ENCODE assay signal across 18 cellular contexts in the genomic region with DNA sequence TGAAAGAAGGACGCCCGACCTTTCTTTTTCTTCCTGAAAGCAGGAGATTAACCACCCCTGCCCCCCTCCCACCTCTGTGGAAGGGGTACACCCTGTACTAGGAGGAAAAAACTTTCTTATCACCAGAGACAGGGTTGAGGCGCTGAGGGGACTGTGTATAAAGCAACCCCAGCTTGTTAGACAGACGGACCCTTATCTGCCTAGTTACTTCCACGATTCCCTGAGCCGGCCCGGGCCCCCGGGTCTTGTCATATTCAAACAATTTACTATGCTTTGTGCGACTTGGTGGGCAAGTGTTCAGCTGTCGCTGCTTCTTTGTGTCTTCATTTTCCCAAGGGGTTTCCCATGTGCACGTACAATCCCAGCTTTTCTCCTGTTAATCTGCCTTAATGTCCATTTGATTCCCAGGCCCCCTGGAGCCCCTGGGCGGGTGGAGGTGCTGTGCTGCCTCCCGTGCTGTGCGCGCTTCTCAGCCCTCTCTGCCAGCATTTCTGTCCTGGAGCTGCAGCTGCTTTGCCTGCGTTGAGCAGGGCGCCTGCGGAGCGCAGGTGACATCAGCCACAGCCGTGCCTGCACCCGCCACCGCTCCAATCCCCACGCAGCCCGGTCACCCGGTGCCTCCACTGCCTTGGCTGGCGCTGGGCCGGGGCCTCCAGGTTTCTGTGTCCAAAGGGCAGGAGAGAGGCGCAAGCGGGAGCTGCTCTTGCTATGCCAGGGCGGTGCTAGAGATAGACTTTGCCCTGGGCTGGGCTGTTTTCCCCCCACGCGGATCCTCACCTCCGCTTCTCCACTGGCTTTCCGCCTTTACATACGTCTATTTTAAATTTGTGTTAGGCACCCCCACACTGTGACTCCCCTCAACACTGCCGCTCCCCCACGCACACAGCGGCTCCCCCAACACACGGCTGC.
A peak's percentile ranks its signal among the peaks of the same experiment; 100 is the strongest.
DNase-seq lines count a peak whose midpoint lies in the region; ATAC-seq and TF ChIP-seq lines count a peak whose summit lies in the region.
"Had no signal": no experiment of that assay in that cellular context is flagged by ENCODE, and none has a peak within 500 bp of the region (broad histone marks: within the 10 kb centered on the region; RNA-seq: fewer than 3 reads in every experiment).

No MANE protein-coding gene starts in this region.

- no peak overlapping the region for H3K27ac ChIP-seq in trophoblast cell (ENCODE audit: low read depth, low read length)
- H3K27ac ChIP-seq: ascending aorta, foreskin keratinocyte, prostate gland had no signal

- POLR2A ChIA-PET in HEK293T (lab: Yijun Ruan, JAX): no interaction called here

- WGBS in trophoblast cell (ENCODE audit: extremely low coverage, insufficient coverage, insufficient read length): no CpG with 5 or more reads among the region's 39 CpGs

- H3K4me1 Mint-ChIP-seq in glutamatergic neuron (ENCODE audit: low read depth, unreplicated experiment): peaks cover 21% of the 10 kb centered on the region

- no peak overlapping the region for H3K14ac ChIP-seq in trophoblast cell (ENCODE audit: low read length)

- H3K4me1 ChIP-seq in trophoblast cell (ENCODE audit: control insufficient read depth in 1 of 2, insufficient read depth in 2 of 2, low read length in 2 of 2): no peaks in the 10 kb centered on the region
- H3K4me1 ChIP-seq: ascending aorta, foreskin keratinocyte had no signal

- H3K9me3 ChIP-seq in trophoblast cell (ENCODE audit: insufficient read depth, low read depth, low read length): peaks cover 7% of the 10 kb centered on the region
- H3K9me3 ChIP-seq: ascending aorta, prostate gland had no signal

- H3K36me3 ChIP-seq in trophoblast cell (ENCODE audit: control insufficient read depth in 1 of 2, insufficient read depth in 2 of 2, low read length in 2 of 2): no peaks in the 10 kb centered on the region
- H3K36me3 ChIP-seq: ascending aorta, prostate gland had no signal

- peak overlapping the region; percentile 16 for H3K4me3 ChIP-seq in trophoblast cell (ENCODE audit: low read depth, low read length)
- H3K4me3 ChIP-seq: ascending aorta, prostate gland had no signal

- H4K91ac ChIP-seq in trophoblast cell (ENCODE audit: low read depth, low read length): no peak overlapping the region

- H3K4ac ChIP-seq in trophoblast cell (ENCODE audit: low read depth, low read length): no peak overlapping the region

- H2BK5ac ChIP-seq in trophoblast cell (ENCODE audit: low read depth, low read length, poor library complexity): no peak overlapping the region

- H3K23ac ChIP-seq in trophoblast cell (ENCODE audit: low read length): no peak overlapping the region

- H2BK12ac ChIP-seq in trophoblast cell (ENCODE audit: low read length): no peak overlapping the region

- peaks cover 4% of the 10 kb centered on the region for H3K9me3 Mint-ChIP-seq in glutamatergic neuron (ENCODE audit: unreplicated experiment)

- no peak overlapping the region for H2AK5ac ChIP-seq in trophoblast cell (ENCODE audit: low read length)

- CTCF ChIA-PET in HEK293T (lab: Yijun Ruan, JAX): no interaction called here

- ATAC-seq in HG02678 (IDR thresholded peaks at IDR 0.05; ENCODE audit: unreplicated experiment): no peak
- ATAC-seq: foreskin keratinocyte, left ventricle myocardium superior had no signal

- DNase-seq in D341Med (ENCODE audit: low spot score): peak; percentile 68
- peak; percentile 53 to 88 for DNase-seq in NCI-H526 (lab: John Stamatoyannopoulos, UW)
- DNase-seq in glutamatergic neuron: no peak
- peak; percentile 17 to 48 for DNase-seq in trophoblast cell
- no peak for DNase-seq in HEK293T (ENCODE audit: extremely low spot score)
- no peak for DNase-seq in COR-L47 (lab: John Stamatoyannopoulos, UW)
- no peak for DNase-seq in NCI-H510A treated with DMSO at 0.1 percent for 48 hours (lab: John Stamatoyannopoulos, UW)
- DNase-seq: activated CD4-positive, alpha-beta T cell treated with anti-CD3 and anti-CD28 coated beads for 48 hours; activated CD8-positive, alpha-beta memory T cell treated with anti-CD3 and anti-CD28 coated beads, Interleukin-2, amount 50 U/mL, for 48 hours; foreskin keratinocyte; GF-D8; KBM-7; left ventricle myocardium superior; NCI-H1930; T1000 had no signal

- no peak overlapping the region for H4K12ac ChIP-seq in trophoblast cell (ENCODE audit: low read depth, low read length)

- H3K27ac Mint-ChIP-seq in glutamatergic neuron (ENCODE audit: unreplicated experiment): peak overlapping the region; percentile 20

- H3K79me2 ChIP-seq in trophoblast cell (ENCODE audit: control insufficient read depth, insufficient read depth, low read length, poor library complexity): no peaks in the 10 kb centered on the region

- H3K18ac ChIP-seq in trophoblast cell (ENCODE audit: low read length): no peak overlapping the region

- no peaks in the 10 kb centered on the region for H3K27me3 ChIP-seq in trophoblast cell (ENCODE audit: insufficient read depth, low read length)
- H3K27me3 ChIP-seq: ascending aorta, foreskin keratinocyte had no signal

- H3K36me3 Mint-ChIP-seq in glutamatergic neuron (ENCODE audit: unreplicated experiment): no peaks in the 10 kb centered on the region

- no peak overlapping the region for H2BK120ac ChIP-seq in trophoblast cell (ENCODE audit: insufficient read depth, low read length, poor library complexity)

- H2AFZ ChIP-seq in trophoblast cell (ENCODE audit: insufficient read depth, low read length, poor library complexity): no peak overlapping the region

- no peak overlapping the region for H3K4me3 Mint-ChIP-seq in glutamatergic neuron (ENCODE audit: unreplicated experiment)

- H4K8ac ChIP-seq in trophoblast cell (ENCODE audit: low read depth, low read length): no peak overlapping the region

- no peaks in the 10 kb centered on the region for H3K79me1 ChIP-seq in trophoblast cell (ENCODE audit: low read length)

- H3K27me3 Mint-ChIP-seq in glutamatergic neuron (ENCODE audit: unreplicated experiment): peaks cover 6% of the 10 kb centered on the region

- no peak overlapping the region for H3K4me2 ChIP-seq in trophoblast cell (ENCODE audit: low read length)

- TF ChIP-seq CTCF in glutamatergic neuron (IDR thresholded peaks at IDR 0.05; ENCODE audit: partially characterized antibody, unreplicated experiment): no peak

- no peak overlapping the region for H3K9ac ChIP-seq in trophoblast cell (ENCODE audit: low read length)

TF ChIP-seq in HEK293T, 16 proteins besides CTCF, POLR2A, EP300 and RAD21:
- no peak for TF ChIP-seq CTBP1 (IDR thresholded peaks at IDR 0.05; ENCODE audit: borderline replicate concordance)
- TF ChIP-seq LEF1 (IDR thresholded peaks at IDR 0.05; ENCODE audit: borderline replicate concordance): no peak
- no peak for TF ChIP-seq TARDBP (IDR thresholded peaks at IDR 0.05)

Comparison
In these comparisons a context has a peak if more than half of its experiments do, and no peak if none do; other contexts are left out.
1. DNase-seq: peak in D341Med (single experiment), NCI-H526 (2 of 2) and trophoblast cell (2 of 2); none in glutamatergic neuron (single experiment), HEK293T (single experiment), COR-L47 (single experiment) and NCI-H510A treated with DMSO at 0.1 percent for 48 hours (single experiment).